Comparison of ENCODE assay signal across 10 cellular contexts in genomic region chr1:112743174-112744018, GRCh38. TPM values are rescaled to one million over a fixed set of nuclear protein-coding genes. Genes with fewer than 3 reads are reported as not detected.
DNase-seq lines count a peak whose midpoint lies in the region; ATAC-seq and TF ChIP-seq lines count a peak whose summit lies in the region.
"Had no signal": no experiment of that assay in that cellular context is flagged by ENCODE, and none has a peak within 500 bp of the region (broad histone marks: within the 10 kb centered on the region; RNA-seq: fewer than 3 reads in every experiment).

No MANE protein-coding gene starts in this region.

- POLR2A ChIA-PET in activated CD8-positive, alpha-beta T cell treated with anti-CD3 and anti-CD28 coated beads for 36 hours (lab: Charles Lee): interaction anchor here (1.0 kb wide), 1 partner anchor 11 kb away, joined by 4 read pairs; no protein-coding TSS in a partner anchor
- POLR2A ChIA-PET in activated CD8-positive, alpha-beta T cell treated with anti-CD3 and anti-CD28 coated beads, Interleukin-2, amount 10 ng/mL, durations not matched to agents 7 days and 5 days (lab: Charles Lee): no interaction called here

- CTCF ChIA-PET in activated CD8-positive, alpha-beta T cell treated with anti-CD3 and anti-CD28 coated beads for 36 hours (lab: Charles Lee): interaction anchor here (1.1 to 6.3 kb wide), 3 partner anchors 10 to 27 kb away, joined by 3 to 28 read pairs (median 4); a partner anchor contains a TSS
- CTCF ChIA-PET in activated CD8-positive, alpha-beta T cell treated with anti-CD3 and anti-CD28 coated beads, Interleukin-2, amount 10 ng/mL, durations not matched to agents 7 days and 5 days (lab: Charles Lee): no interaction called here

- H3K36me3 Mint-ChIP-seq in activated CD8-positive, alpha-beta T cell treated with anti-CD3 and anti-CD28 coated beads for 36 hours (ENCODE audit: low read depth): no peaks in the 10 kb centered on the region
- peaks cover 3% of the 10 kb centered on the region for H3K36me3 Mint-ChIP-seq in activated CD8-positive, alpha-beta T cell treated with anti-CD3 and anti-CD28 coated beads, Interleukin-2, amount 10 ng/mL, durations not matched to agents 7 days and 5 days (ENCODE audit: low read depth)
- H3K36me3 Mint-ChIP-seq in chondrocyte (ENCODE audit: low read depth) (peaks cover 6% of the 10 kb centered on the region), endothelial cell (ENCODE audit: low read depth, unreplicated experiment) (no peaks in the 10 kb centered on the region)
- H3K36me3 Mint-ChIP-seq: activated naive CD8-positive, alpha-beta T cell treated with anti-CD3 and anti-CD28 coated beads, Interleukin-2, amount 10 ng/mL, durations not matched to agents 7 days and 5 days had no signal

- H3K9me3 Mint-ChIP-seq in activated CD8-positive, alpha-beta T cell treated with anti-CD3 and anti-CD28 coated beads for 36 hours: no peaks in the 10 kb centered on the region
- no peaks in the 10 kb centered on the region for H3K9me3 Mint-ChIP-seq in activated CD8-positive, alpha-beta T cell treated with anti-CD3 and anti-CD28 coated beads, Interleukin-2, amount 10 ng/mL, durations not matched to agents 7 days and 5 days (ENCODE audit: insufficient read depth)
- H3K9me3 Mint-ChIP-seq in chondrocyte (ENCODE audit: low read depth) (peaks cover 11% of the 10 kb centered on the region), endothelial cell (ENCODE audit: unreplicated experiment) (no peaks in the 10 kb centered on the region)
- H3K9me3 Mint-ChIP-seq in stimulated activated naive CD8-positive, alpha-beta T cell treated with anti-CD3 and anti-CD28 coated beads, Interleukin-15, amount 100 ng/mL, for 72 hours: no peaks in the 10 kb centered on the region

- intact Hi-C loops in activated CD8-positive, alpha-beta T cell treated with anti-CD3 and anti-CD28 coated beads for 36 hours (cut with micrococcal nuclease): no loop called here

- ATAC-seq in activated CD8-positive, alpha-beta T cell treated with anti-CD3 and anti-CD28 coated beads for 36 hours: no peak
- no peak for ATAC-seq in activated CD8-positive, alpha-beta T cell treated with anti-CD3 and anti-CD28 coated beads, Interleukin-2, amount 10 ng/mL, durations not matched to agents 7 days and 5 days
- peak; percentile 57 for ATAC-seq in stimulated activated naive CD8-positive, alpha-beta T cell treated with anti-CD3 and anti-CD28 coated beads, Interleukin-15, amount 100 ng/mL, for 72 hours

- DNase-seq in activated CD8-positive, alpha-beta T cell treated with anti-CD3 and anti-CD28 coated beads for 36 hours: peak; percentile 7
- no peak for DNase-seq in activated CD8-positive, alpha-beta T cell treated with anti-CD3 and anti-CD28 coated beads, Interleukin-2, amount 10 ng/mL, durations not matched to agents 7 days and 5 days
- DNase-seq in chondrocyte (ENCODE audit: low spot score): no peak
- DNase-seq in iPS-NIHi7 (ENCODE audit: extremely low spot score): peak; percentile 73
- no peak for DNase-seq in stimulated activated naive CD8-positive, alpha-beta T cell treated with anti-CD3 and anti-CD28 coated beads, Interleukin-15, amount 100 ng/mL, for 72 hours
- DNase-seq in endothelial cell (ENCODE audit: low spot score): no peak
- DNase-seq in T-helper 2 cell: no peak
- no peak for DNase-seq in NCI-H2227 treated with DMSO at 0.1 percent for 48 hours (lab: John Stamatoyannopoulos, UW)
- DNase-seq: WERI-Rb-1 had no signal

- H3K27me3 Mint-ChIP-seq in activated CD8-positive, alpha-beta T cell treated with anti-CD3 and anti-CD28 coated beads for 36 hours: peaks cover 59% of the 10 kb centered on the region
- H3K27me3 Mint-ChIP-seq in activated CD8-positive, alpha-beta T cell treated with anti-CD3 and anti-CD28 coated beads, Interleukin-2, amount 10 ng/mL, durations not matched to agents 7 days and 5 days (ENCODE audit: low read depth): peaks cover 57% of the 10 kb centered on the region
- peaks cover 10% of the 10 kb centered on the region for H3K27me3 Mint-ChIP-seq in chondrocyte (ENCODE audit: low read depth)
- peaks cover 92% of the 10 kb centered on the region for H3K27me3 Mint-ChIP-seq in stimulated activated naive CD8-positive, alpha-beta T cell treated with anti-CD3 and anti-CD28 coated beads, Interleukin-15, amount 100 ng/mL, for 72 hours
- H3K27me3 Mint-ChIP-seq in endothelial cell (ENCODE audit: unreplicated experiment): peaks cover 11% of the 10 kb centered on the region

- no peaks in the 10 kb centered on the region for H3K4me1 Mint-ChIP-seq in activated CD8-positive, alpha-beta T cell treated with anti-CD3 and anti-CD28 coated beads for 36 hours (ENCODE audit: low read depth)
- peaks cover 2% of the 10 kb centered on the region for H3K4me1 Mint-ChIP-seq in activated CD8-positive, alpha-beta T cell treated with anti-CD3 and anti-CD28 coated beads, Interleukin-2, amount 10 ng/mL, durations not matched to agents 7 days and 5 days (ENCODE audit: low read depth)
- H3K4me1 Mint-ChIP-seq in chondrocyte (ENCODE audit: low read depth) (peaks cover 4% of the 10 kb centered on the region), endothelial cell (ENCODE audit: unreplicated experiment) (no peaks in the 10 kb centered on the region)
- peaks cover 18% of the 10 kb centered on the region for H3K4me1 Mint-ChIP-seq in stimulated activated naive CD8-positive, alpha-beta T cell treated with anti-CD3 and anti-CD28 coated beads, Interleukin-15, amount 100 ng/mL, for 72 hours
- H3K4me1 Mint-ChIP-seq: activated naive CD8-positive, alpha-beta T cell treated with anti-CD3 and anti-CD28 coated beads, Interleukin-2, amount 10 ng/mL, durations not matched to agents 7 days and 5 days had no signal

- TF ChIP-seq CTCF in activated CD8-positive, alpha-beta T cell treated with anti-CD3 and anti-CD28 coated beads for 36 hours (IDR thresholded peaks at IDR 0.05): no peak
- TF ChIP-seq CTCF in chondrocyte (IDR thresholded peaks at IDR 0.05) (no peak), endothelial cell (IDR thresholded peaks at IDR 0.05; ENCODE audit: unreplicated experiment) (no peak)

- no peak overlapping the region for H3K4me3 Mint-ChIP-seq in activated CD8-positive, alpha-beta T cell treated with anti-CD3 and anti-CD28 coated beads for 36 hours
- no peak overlapping the region for H3K4me3 Mint-ChIP-seq in activated CD8-positive, alpha-beta T cell treated with anti-CD3 and anti-CD28 coated beads, Interleukin-2, amount 10 ng/mL, durations not matched to agents 7 days and 5 days
- H3K4me3 Mint-ChIP-seq in chondrocyte (ENCODE audit: unreplicated experiment): peak overlapping the region; percentile 12
- peak overlapping the region; percentile 53 to 65 for H3K4me3 Mint-ChIP-seq in stimulated activated naive CD8-positive, alpha-beta T cell treated with anti-CD3 and anti-CD28 coated beads, Interleukin-15, amount 100 ng/mL, for 72 hours
- H3K4me3 Mint-ChIP-seq in endothelial cell (ENCODE audit: unreplicated experiment): no peak overlapping the region
- H3K4me3 Mint-ChIP-seq: activated naive CD8-positive, alpha-beta T cell treated with anti-CD3 and anti-CD28 coated beads, Interleukin-2, amount 10 ng/mL, durations not matched to agents 7 days and 5 days had no signal

- no peak overlapping the region for H3K27ac Mint-ChIP-seq in activated CD8-positive, alpha-beta T cell treated with anti-CD3 and anti-CD28 coated beads for 36 hours
- H3K27ac Mint-ChIP-seq in activated CD8-positive, alpha-beta T cell treated with anti-CD3 and anti-CD28 coated beads, Interleukin-2, amount 10 ng/mL, durations not matched to agents 7 days and 5 days: no peak overlapping the region
- H3K27ac Mint-ChIP-seq in chondrocyte (ENCODE audit: unreplicated experiment) (no peak overlapping the region), endothelial cell (ENCODE audit: unreplicated experiment) (no peak overlapping the region)
- H3K27ac Mint-ChIP-seq in stimulated activated naive CD8-positive, alpha-beta T cell treated with anti-CD3 and anti-CD28 coated beads, Interleukin-15, amount 100 ng/mL, for 72 hours: no peak overlapping the region
- H3K27ac Mint-ChIP-seq: activated naive CD8-positive, alpha-beta T cell treated with anti-CD3 and anti-CD28 coated beads, Interleukin-2, amount 10 ng/mL, durations not matched to agents 7 days and 5 days had no signal

RNA-seq across cellular contexts. Expression of gene PPM1J, which starts 28.3 kb away (rescaled TPM):
- 1 to 10 TPM; 1.7 to 2.8 TPM for total RNA-seq in activated CD8-positive, alpha-beta T cell treated with anti-CD3 and anti-CD28 coated beads for 36 hours
- not detected for total RNA-seq in activated CD8-positive, alpha-beta T cell treated with anti-CD3 and anti-CD28 coated beads, Interleukin-2, amount 10 ng/mL, durations not matched to agents 7 days and 5 days
- total RNA-seq in chondrocyte: 0.59 to 0.87 TPM (median 0.85 TPM) in 3 replicates
- 1.6 TPM for total RNA-seq in endothelial cell (ENCODE audit: unreplicated experiment)

RNA-seq across cellular contexts. Expression of gene RHOC, which starts 36.5 kb away (rescaled TPM):
- 10 to 100 TPM; 34.2 to 34.7 TPM for total RNA-seq in activated CD8-positive, alpha-beta T cell treated with anti-CD3 and anti-CD28 coated beads for 36 hours
- total RNA-seq in activated CD8-positive, alpha-beta T cell treated with anti-CD3 and anti-CD28 coated beads, Interleukin-2, amount 10 ng/mL, durations not matched to agents 7 days and 5 days: 10 to 100 TPM; 85.6 to 93.8 TPM
- total RNA-seq in chondrocyte (303 to 446 TPM (median 444 TPM) in 3 replicates), endothelial cell (ENCODE audit: unreplicated experiment) (300 TPM)

Comparison
In these comparisons a context has a peak if more than half of its experiments do, and no peak if none do; other contexts are left out.
1. DNase-seq: peak in activated CD8-positive, alpha-beta T cell treated with anti-CD3 and anti-CD28 coated beads for 36 hours (single experiment) and iPS-NIHi7 (single experiment); none in activated CD8-positive, alpha-beta T cell treated with anti-CD3 and anti-CD28 coated beads, Interleukin-2, amount 10 ng/mL, durations not matched to agents 7 days and 5 days (single experiment), chondrocyte (single experiment), stimulated activated naive CD8-positive, alpha-beta T cell treated with anti-CD3 and anti-CD28 coated beads, Interleukin-15, amount 100 ng/mL, for 72 hours (0 of 2), endothelial cell (single experiment), T-helper 2 cell (0 of 5) and NCI-H2227 treated with DMSO at 0.1 percent for 48 hours (single experiment).
2. H3K4me3 Mint-ChIP-seq: peak in chondrocyte (single experiment) and stimulated activated naive CD8-positive, alpha-beta T cell treated with anti-CD3 and anti-CD28 coated beads, Interleukin-15, amount 100 ng/mL, for 72 hours (2 of 2); none in activated CD8-positive, alpha-beta T cell treated with anti-CD3 and anti-CD28 coated beads for 36 hours (single experiment), activated CD8-positive, alpha-beta T cell treated with anti-CD3 and anti-CD28 coated beads, Interleukin-2, amount 10 ng/mL, durations not matched to agents 7 days and 5 days (single experiment) and endothelial cell (single experiment).